8 cellular contexts compared by ENCODE assay signal in genomic region chr16:48612621-48613020, GRCh38. TPM values are rescaled to one million over a fixed set of nuclear protein-coding genes. Genes with fewer than 3 reads are reported as not detected.
DNase-seq lines count a peak whose midpoint lies in the region; ATAC-seq and TF ChIP-seq lines count a peak whose summit lies in the region.

No MANE protein-coding gene starts in this region.

- H3K4me1 ChIP-seq in right atrium auricular region (peaks cover 0 to 37% of the 10 kb centered on the region in 2 donors), liver (ENCODE audit: control insufficient read depth in 4 of 4, insufficient read depth in 4 of 4, low read length in 3 of 4) (peaks cover 2 to 20% (median 13%) of the 10 kb centered on the region in 4 donors), upper lobe of left lung (peaks cover 41 to 61% (median 52%) of the 10 kb centered on the region in 4 donors), aorta (ENCODE audit: control insufficient read depth in 1 of 2, insufficient read depth in 2 of 2, low read length in 2 of 2) (peaks cover 0 to under 1% of the 10 kb centered on the region in 2 donors)

- H3K9me3 Mint-ChIP-seq in WTC11, result no peaks in the 10 kb centered on the region

- intact Hi-C loops in left cardiac atrium (cut with DNase I) (no loop called here), aorta (cut with DNase I) (loop anchor here in 1 of 2 donors (10.0 kb wide), 1 partner anchor 1638 kb away; the partner anchor contains the start of gene DNAJA2)

- no peak overlapping the region for H3K4me3 Mint-ChIP-seq in WTC11

- H3K27me3 ChIP-seq in right atrium auricular region (no peaks in the 10 kb centered on the region), liver (ENCODE audit: control insufficient read depth in 4 of 4, insufficient read depth in 4 of 4, low read length in 3 of 4) (no peaks in the 10 kb centered on the region), upper lobe of left lung (no peaks in the 10 kb centered on the region), aorta (ENCODE audit: control insufficient read depth in 1 of 2, insufficient read depth in 2 of 2, low read length in 1 of 2) (no peaks in the 10 kb centered on the region)

- no peak for TF ChIP-seq RAD21 in liver (IDR thresholded peaks at IDR 0.05)

- peak; percentile 52 for DNase-seq in right atrium auricular region (ENCODE audit: low spot score)
- no peak for DNase-seq in left cardiac atrium
- DNase-seq in WTC11 (ENCODE audit: low spot score), result no peak
- no peak for DNase-seq in upper lobe of left lung
- no peak for DNase-seq in stimulated activated CD4-positive, alpha-beta T cell treated with anti-CD3 and anti-CD28 coated beads, Interleukin-2, amount 100 ng/mL, for 48 hours
- DNase-seq in aorta, result no peak

- 71% methylated on average over 2 of the region's 2 CpGs for whole genome bisulfite sequencing in liver
- WGBS in upper lobe of left lung, 2 donors, result 28 to 38% methylated on average over 2 of the region's 2 CpGs
- WGBS in aorta, 2 donors, result 66 to 77% methylated on average over 2 of the region's 2 CpGs

- H3K4me1 Mint-ChIP-seq in WTC11, result peaks cover 42% of the 10 kb centered on the region

- no peak for TF ChIP-seq EP300 in upper lobe of left lung (IDR thresholded peaks at IDR 0.05)

- POLR2A ChIA-PET in WTC11 (lab: Charles Lee), result interaction anchor here (0.7 to 1.0 kb wide), 2 partner anchors 247 to 405 kb away, joined by 4 read pairs; no protein-coding TSS in a partner anchor

- peak overlapping the region; percentile 83 for H3K27ac Mint-ChIP-seq in WTC11

- ATAC-seq in left cardiac atrium (no peak), WTC11 (no peak), upper lobe of left lung (ENCODE audit: low FRiP score in 2 of 2) (no peak), GM18517 (IDR thresholded peaks at IDR 0.05; ENCODE audit: unreplicated experiment) (no peak), aorta (ENCODE audit: low FRiP score) (no peak)

- H3K27me3 Mint-ChIP-seq in WTC11 (ENCODE audit: low read depth), result no peaks in the 10 kb centered on the region

- H3K9me3 ChIP-seq in right atrium auricular region (no peaks in the 10 kb centered on the region), liver (ENCODE audit: control insufficient read depth in 4 of 4, low read length in 3 of 4) (no peaks in the 10 kb centered on the region), upper lobe of left lung (no peaks in the 10 kb centered on the region), aorta (ENCODE audit: control insufficient read depth, low read length) (no peaks in the 10 kb centered on the region)

- H3K36me3 Mint-ChIP-seq in WTC11, result peaks cover 2% of the 10 kb centered on the region; the same call in 1 of the 2 replicates

- H3K9ac ChIP-seq in liver (ENCODE audit: low read depth in 1 of 2, low read length in 2 of 2), result no peak overlapping the region

- CTCF ChIA-PET in WTC11 (lab: Charles Lee), result interaction anchor here (1.4 to 6.3 kb wide), 2 partner anchors 11 to 18 kb away, joined by 15 to 90 read pairs; no protein-coding TSS in a partner anchor

- H3K36me3 ChIP-seq in right atrium auricular region, result no peaks in the 10 kb centered on the region
- no peaks in the 10 kb centered on the region for H3K36me3 ChIP-seq in liver (ENCODE audit: control insufficient read depth in 4 of 4, insufficient read depth in 3 of 4, low read depth in 1 of 4, low read length in 3 of 4)
- H3K36me3 ChIP-seq in upper lobe of left lung, result no peaks in the 10 kb centered on the region
- H3K36me3 ChIP-seq in aorta (ENCODE audit: control insufficient read depth in 1 of 2, insufficient read depth in 2 of 2, low read length in 1 of 2), result no peaks in the 10 kb centered on the region

- TF ChIP-seq CTCF in right atrium auricular region (IDR thresholded peaks at IDR 0.05), result no peak
- no peak for TF ChIP-seq CTCF in WTC11 (IDR thresholded peaks at IDR 0.05)
- no peak for TF ChIP-seq CTCF in liver (IDR thresholded peaks at IDR 0.05; ENCODE audit: low read depth, low read length, missing input control)
- no peak for TF ChIP-seq CTCF in upper lobe of left lung (IDR thresholded peaks at IDR 0.05)

- H3K27ac ChIP-seq in right atrium auricular region, result peak overlapping the region; percentile 62 to 66
- peak overlapping the region; percentile 45 to 53 for H3K27ac ChIP-seq in liver (ENCODE audit: low read depth in 1 of 2, low read length in 2 of 2)
- H3K27ac ChIP-seq in upper lobe of left lung, result peak overlapping the region; percentile 77 to 99 (median 83)
- no peak overlapping the region for H3K27ac ChIP-seq in aorta (ENCODE audit: low read depth in 1 of 2, low read length in 2 of 2)

- H3K4me3 ChIP-seq in right atrium auricular region (no peak overlapping the region), liver (ENCODE audit: low read depth in 1 of 3, low read length in 3 of 3) (no peak overlapping the region), upper lobe of left lung (no peak overlapping the region), aorta (ENCODE audit: low read length in 2 of 2) (no peak overlapping the region)

- TF ChIP-seq POLR2A in upper lobe of left lung (IDR thresholded peaks at IDR 0.05), result no peak

TF ChIP-seq in WTC11, 78 proteins besides CTCF, POLR2A, EP300 and RAD21:
- TF ChIP-seq RORB (CRISPR knock-in tag; IDR thresholded peaks at IDR 0.05) (no peak), FOXP1 (CRISPR knock-in tag; IDR thresholded peaks at IDR 0.05; ENCODE audit: borderline replicate concordance) (no peak), NFE2L1 (CRISPR knock-in tag; IDR thresholded peaks at IDR 0.05) (no peak), NFATC4 (CRISPR knock-in tag; IDR thresholded peaks at IDR 0.05) (no peak), KAT7 (CRISPR knock-in tag; IDR thresholded peaks at IDR 0.05; ENCODE audit: borderline replicate concordance) (no peak), ZNF121 (CRISPR knock-in tag; IDR thresholded peaks at IDR 0.05) (no peak), ERG (CRISPR knock-in tag; IDR thresholded peaks at IDR 0.05) (no peak), FOXK1 (CRISPR knock-in tag; IDR thresholded peaks at IDR 0.05) (no peak), ZNF423 (CRISPR knock-in tag; IDR thresholded peaks at IDR 0.05) (no peak), GABPB1 (CRISPR knock-in tag; IDR thresholded peaks at IDR 0.05) (no peak)

TF ChIP-seq in liver, 16 proteins besides CTCF, POLR2A, EP300 and RAD21 (continues in another document):
- no peak for TF ChIP-seq REST (IDR thresholded peaks at IDR 0.05)
- TF ChIP-seq JUND (IDR thresholded peaks at IDR 0.05), result no peak
- TF ChIP-seq ZBTB33 (IDR thresholded peaks at IDR 0.05), result no peak
- no peak for TF ChIP-seq EGR1 (IDR thresholded peaks at IDR 0.05; ENCODE audit: low read depth in 2 of 2)
- TF ChIP-seq GABPA (IDR thresholded peaks at IDR 0.05 in 1 of 2, conservative IDR thresholded peaks at IDR 0.05 in 1 of 2), result no peak
- no peak for TF ChIP-seq ATF3 (IDR thresholded peaks at IDR 0.05)
- no peak for TF ChIP-seq RXRA (IDR thresholded peaks at IDR 0.05)
- no peak for TF ChIP-seq MAX (IDR thresholded peaks at IDR 0.05)
- TF ChIP-seq TAF1 (conservative IDR thresholded peaks at IDR 0.05), result no peak
- TF ChIP-seq NR2F2 (IDR thresholded peaks at IDR 0.05), result no peak
- TF ChIP-seq HNF4A (conservative IDR thresholded peaks at IDR 0.05), result no peak

RNA-seq across cellular contexts. Expression of gene N4BP1, which starts 2.6 kb away (rescaled TPM):
- total RNA-seq in right atrium auricular region, result 10 to 100 TPM; 12.3 to 15.0 TPM
- 10 to 100 TPM; 19.2 to 22.5 TPM for total RNA-seq in left cardiac atrium
- total RNA-seq in WTC11 (2021), result 25.6 to 33.5 TPM (median 29.3 TPM) in 3 replicates
- 10 to 100 TPM; 10.8 to 14.5 TPM for total RNA-seq in liver
- 1 to 10 TPM; 4.4 to 5.7 TPM for polyA plus RNA-seq in liver
- 10 to 100 TPM; 33.5 to 78.6 (median 53.1) TPM for total RNA-seq in upper lobe of left lung
- 10 to 100 TPM; 29.9 to 34.6 TPM for total RNA-seq in aorta
- 10 to 100 TPM in 1 of 2 donors, 1 to 10 TPM in 1; 8.1 to 27.8 TPM for polyA plus RNA-seq in aorta

Comparison
In these comparisons a context has a peak if more than half of its experiments do, and no peak if none do; other contexts are left out.
1. H3K27ac ChIP-seq: peak in right atrium auricular region (2 of 2), liver (2 of 2) and upper lobe of left lung (4 of 4); none in aorta (0 of 2).